Comparison of ENCODE assay signal across 14 cellular contexts in the genomic region with DNA sequence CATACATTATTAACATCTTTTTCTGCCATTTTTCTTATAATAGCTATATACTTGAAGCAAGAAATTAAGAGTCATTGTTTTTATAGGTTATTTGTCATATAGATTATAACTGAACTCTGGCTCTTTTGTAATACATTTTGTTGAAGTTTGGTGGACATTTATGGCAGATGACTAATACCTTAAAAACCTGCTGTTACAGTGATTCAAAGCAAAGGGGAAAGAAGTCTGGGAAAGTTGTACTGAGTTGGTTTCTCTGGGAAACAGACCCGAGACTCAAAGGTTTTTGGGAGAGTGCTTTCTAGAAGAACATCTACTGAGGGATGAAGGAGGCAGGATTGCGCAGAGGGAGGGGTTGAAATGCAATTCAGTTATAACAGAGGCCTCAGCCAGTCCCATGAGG. TPM values are rescaled to one million over a fixed set of nuclear protein-coding genes. Genes with fewer than 3 reads are reported as not detected.
DNase-seq lines count a peak whose midpoint lies in the region; ATAC-seq and TF ChIP-seq lines count a peak whose summit lies in the region.
"Had no signal": no experiment of that assay in that cellular context is flagged by ENCODE, and none has a peak within 500 bp of the region (broad histone marks: within the 10 kb centered on the region; RNA-seq: fewer than 3 reads in every experiment).

No MANE protein-coding gene starts in this region.

- no peak overlapping the region for H2BK5ac ChIP-seq in H9 (ENCODE audit: insufficient read length, low read length)

- no peak overlapping the region for H2AK5ac ChIP-seq in H9 (ENCODE audit: insufficient read length, low read length)

- H3K36me3 Mint-ChIP-seq in H9 (ENCODE audit: insufficient read depth in 1 of 3, low read depth in 3 of 3): no peaks in the 10 kb centered on the region

- no peaks in the 10 kb centered on the region for H3K36me3 ChIP-seq in SJSA1
- H3K36me3 ChIP-seq in fibroblast of lung (ENCODE audit: control insufficient read depth, insufficient read depth, low read length): no peaks in the 10 kb centered on the region
- peaks cover under 1% of the 10 kb centered on the region for H3K36me3 ChIP-seq in skeletal muscle satellite cell (ENCODE audit: insufficient read depth, low read length)

- H2BK15ac ChIP-seq in H9 (ENCODE audit: low read depth, low read length): no peak overlapping the region

- H4K91ac ChIP-seq in H9 (ENCODE audit: insufficient read length, low read depth, low read length): no peak overlapping the region

- no peak overlapping the region for H3K18ac ChIP-seq in H9 (ENCODE audit: insufficient read length, low read depth, low read length)

- no peaks in the 10 kb centered on the region for H3K27me3 ChIP-seq in SJSA1 (replicated peaks)
- no peaks in the 10 kb centered on the region for H3K27me3 ChIP-seq in fibroblast of lung (ENCODE audit: control insufficient read depth, insufficient read depth, low read length)
- H3K27me3 ChIP-seq in skeletal muscle satellite cell (ENCODE audit: control insufficient read depth, insufficient read depth, low read length): no peaks in the 10 kb centered on the region
- no peaks in the 10 kb centered on the region for H3K27me3 ChIP-seq in H9 (ENCODE audit: insufficient read depth, low read length)

- ATAC-seq in HG03469 (IDR thresholded peaks at IDR 0.05; ENCODE audit: unreplicated experiment): no peak

- H3K27me3 Mint-ChIP-seq in H9 (ENCODE audit: low read depth): no peaks in the 10 kb centered on the region

- H3K23ac ChIP-seq in H9 (ENCODE audit: insufficient read length, low read depth, low read length): no peak overlapping the region

- H3K27ac ChIP-seq in SJSA1 (peak overlapping the region; percentile 35; the same call in 1 of the 2 replicates), fibroblast of lung (ENCODE audit: insufficient read depth, low read length) (peak overlapping the region; percentile 57), H9 (ENCODE audit: insufficient read length, low read depth, low read length) (no peak overlapping the region)
- H3K27ac ChIP-seq: SK-N-MC had no signal

- no peaks in the 10 kb centered on the region for H3K23me2 ChIP-seq in H9 (ENCODE audit: insufficient read length, low read depth, low read length, poor library complexity, severe bottlenecking)

- no peak overlapping the region for H2BK120ac ChIP-seq in H9 (ENCODE audit: low read depth, low read length, poor library complexity, severe bottlenecking)

- H3K4me2 ChIP-seq in fibroblast of lung (ENCODE audit: extremely low read depth, insufficient read depth, low read length): peak overlapping the region; percentile 66
- peak overlapping the region; percentile 66 for H3K4me2 ChIP-seq in skeletal muscle satellite cell (ENCODE audit: low read length)
- H3K4me2 ChIP-seq in H9 (ENCODE audit: insufficient read depth, insufficient read length, low read length): no peak overlapping the region

- H3K27ac Mint-ChIP-seq in H9: no peak overlapping the region

- no peak overlapping the region for H2BK12ac ChIP-seq in H9 (ENCODE audit: insufficient read length, low read depth, low read length)

- H3K4ac ChIP-seq in H9 (ENCODE audit: low read depth, low read length): no peak overlapping the region

- H3K9me3 Mint-ChIP-seq in H9: no peaks in the 10 kb centered on the region

- no peak overlapping the region for H2BK20ac ChIP-seq in H9 (ENCODE audit: low read depth, low read length, poor library complexity, severe bottlenecking)

- no peaks in the 10 kb centered on the region for H3K9me3 ChIP-seq in SJSA1 (replicated peaks)
- H3K9me3 ChIP-seq in fibroblast of lung (ENCODE audit: control insufficient read depth, insufficient read depth, low read depth, low read length): no peaks in the 10 kb centered on the region
- no peaks in the 10 kb centered on the region for H3K9me3 ChIP-seq in skeletal muscle satellite cell (replicated peaks; ENCODE audit: low read length)
- H3K9me3 ChIP-seq in H9 (ENCODE audit: control insufficient read depth, low read depth, low read length): no peaks in the 10 kb centered on the region

- peaks cover 6 to 14% of the 10 kb centered on the region in 2 experiments for H3K4me1 Mint-ChIP-seq in H9

- H3K79me1 ChIP-seq in H9 (ENCODE audit: insufficient read depth, low read depth, low read length, poor library complexity, severe bottlenecking): no peaks in the 10 kb centered on the region

- H3K4me3 ChIP-seq in SJSA1: no peak overlapping the region
- H3K4me3 ChIP-seq in fibroblast of lung (replicated peaks in 1 of 4; ENCODE audit: control extremely low read depth in 1 of 4, insufficient read depth in 1 of 4, low read depth in 3 of 4, low read length in 4 of 4): no peak overlapping the region
- peak overlapping the region; percentile 38 for H3K4me3 ChIP-seq in skeletal muscle satellite cell (ENCODE audit: low read length)
- H3K4me3 ChIP-seq: SK-N-MC had no signal

- DNase-seq in GM03348 (ENCODE audit: low spot score): peak; percentile 45
- DNase-seq in SJSA1 (ENCODE audit: low read depth in 1 of 2, low spot score in 2 of 2): peak in 1 of 2 experiments; percentile 36
- peak; percentile 84 to 86 for DNase-seq in fibroblast of lung (ENCODE audit: low read depth in 2 of 2)
- DNase-seq in H9: no peak
- DNase-seq in NAMALWA (ENCODE audit: low spot score): no peak
- DNase-seq: activated CD4-positive, CD25-positive, alpha-beta regulatory T cell; activated T-cell treated with anti-CD3 and anti-CD28 coated beads for 4 hours; Kasumi-1; midbrain; NCI-H2029 treated with DMSO at 0.1 percent for 48 hours; NCI-H82 had no signal

- no peak overlapping the region for H3K4me3 Mint-ChIP-seq in H9

- no peaks in the 10 kb centered on the region for H4K20me1 ChIP-seq in fibroblast of lung (ENCODE audit: control insufficient read depth, extremely low read depth, insufficient read depth, low read length)
- no peaks in the 10 kb centered on the region for H4K20me1 ChIP-seq in H9 (ENCODE audit: control insufficient read depth, insufficient read depth, insufficient read length)

- no peak overlapping the region for H3T11ph ChIP-seq in H9 (ENCODE audit: low read length)

- no peak overlapping the region for H4K8ac ChIP-seq in H9 (replicated peaks; ENCODE audit: insufficient read length, low read depth, low read length)

- H3K56ac ChIP-seq in H9 (ENCODE audit: insufficient read length, low read depth, low read length): no peak overlapping the region

- TF ChIP-seq CTCF in fibroblast of lung (conservative IDR thresholded peaks at IDR 0.05 in 1 of 2, IDR thresholded peaks at IDR 0.05 in 1 of 2; ENCODE audit: low read depth in 1 of 2, low read length in 2 of 2): no peak
- no peak for TF ChIP-seq CTCF in H9 (conservative IDR thresholded peaks at IDR 0.05)

- no CpG with 5 or more reads among the region's 2 CpGs for WGBS in H9 (ENCODE audit: extremely low coverage, insufficient read length, low lambda C conversion rate)

- H3K14ac ChIP-seq in H9 (ENCODE audit: insufficient read depth, low read length): no peak overlapping the region

- peaks cover 25% of the 10 kb centered on the region for H3K4me1 ChIP-seq in SJSA1 (replicated peaks)
- peaks cover 28% of the 10 kb centered on the region for H3K4me1 ChIP-seq in fibroblast of lung (ENCODE audit: control insufficient read depth, extremely low read depth, insufficient read depth, low read length)
- H3K4me1 ChIP-seq in skeletal muscle satellite cell (ENCODE audit: control insufficient read depth, insufficient read depth, low read length): peaks cover 43% of the 10 kb centered on the region
- no peaks in the 10 kb centered on the region for H3K4me1 ChIP-seq in H9 (ENCODE audit: insufficient read depth, low read length)

- H2AFZ ChIP-seq in fibroblast of lung (ENCODE audit: low read length): no peak overlapping the region
- H2AFZ ChIP-seq in H9 (ENCODE audit: low read length): no peak overlapping the region

- no peak overlapping the region for H4K5ac ChIP-seq in H9 (ENCODE audit: insufficient read length, low read depth, low read length)

- H3K79me2 ChIP-seq in fibroblast of lung (ENCODE audit: control insufficient read depth, insufficient read depth, low read length) (no peaks in the 10 kb centered on the region), H9 (ENCODE audit: insufficient read depth, low read length) (no peaks in the 10 kb centered on the region)

- H3K9ac ChIP-seq in fibroblast of lung (ENCODE audit: insufficient read depth, low read length): no peak overlapping the region
- H3K9ac ChIP-seq in skeletal muscle satellite cell (ENCODE audit: low read depth, low read length): peak overlapping the region; percentile 73
- no peak overlapping the region for H3K9ac ChIP-seq in H9 (ENCODE audit: extremely low read depth, insufficient read length, low read length)

RNA-seq across cellular contexts. Expression of gene NAP1L5, which starts 35.9 kb away (rescaled TPM):
- 1.5 and 5.5 TPM in 2 replicates for total RNA-seq in SJSA1 (2014; rRNA removed; shearing (Covaris generic))
- total RNA-seq in fibroblast of lung (5.9 and 8.9 TPM in 2 replicates), H9 (2021) (2.1 and 2.2 TPM in 2 replicates)
- 14.1 and 14.8 TPM in 2 replicates for polyA plus RNA-seq in fibroblast of lung
- 11.9 and 13.3 TPM in 2 replicates for polyA plus RNA-seq in fibroblast of lung (2012)
- 0.59 and 1.3 TPM in 2 replicates for polyA minus RNA-seq in fibroblast of lung (ENCODE audit: low replicate concordance)
- 7.6 and 10.9 TPM in 2 replicates for total RNA-seq in skeletal muscle satellite cell (2012; rRNA removed)

Comparison
In these comparisons a context has a peak if more than half of its experiments do, and no peak if none do; other contexts are left out.
1. DNase-seq: peak in GM03348 (single experiment) and fibroblast of lung (2 of 2); none in H9 (single experiment) and NAMALWA (single experiment).